Comparison of ENCODE assay signal across 16 cellular contexts in the genomic region with DNA sequence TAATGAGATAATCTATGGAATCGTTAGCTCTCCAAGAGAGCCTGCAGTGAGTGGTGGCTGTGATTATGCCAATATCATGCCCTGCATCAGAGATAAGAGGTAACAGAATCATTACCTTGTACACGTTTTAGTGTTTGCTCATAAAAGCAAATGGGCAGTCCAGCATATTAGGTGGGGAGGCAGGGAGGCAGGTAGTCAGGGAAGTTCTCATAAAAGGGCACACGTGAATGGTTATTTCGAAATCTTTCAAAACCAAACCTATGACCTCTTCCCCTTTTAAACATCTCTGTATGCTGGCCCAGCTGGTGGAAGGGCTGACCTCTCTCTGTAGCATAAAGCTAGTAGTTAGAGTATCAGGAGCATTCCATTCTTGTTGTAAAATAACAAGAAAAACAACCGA. TPM values are rescaled to one million over a fixed set of nuclear protein-coding genes. Genes with fewer than 3 reads are reported as not detected.
"Had no signal": no experiment of that assay in that cellular context is flagged by ENCODE, and none has a peak within 500 bp of the region (broad histone marks: within the 10 kb centered on the region; RNA-seq: fewer than 3 reads in every experiment).

No MANE protein-coding gene starts in this region.

- H3K9me3 ChIP-seq: esophagus squamous epithelium had no signal

- H3K4me1 ChIP-seq: esophagus squamous epithelium had no signal

- H3K36me3 ChIP-seq: esophagus squamous epithelium, WERI-Rb-1 had no signal

- H3K27ac ChIP-seq: esophagus squamous epithelium, WERI-Rb-1 had no signal

- H3K4me3 ChIP-seq: esophagus squamous epithelium had no signal

- DNase-seq: activated CD4-positive, alpha-beta T cell treated with anti-CD3 and anti-CD28 coated beads for 1 hour; activated naive CD4-positive, alpha-beta T cell; activated naive CD8-positive, alpha-beta T cell treated with anti-CD3 and anti-CD28 coated beads for 36 hours; amniotic stem cell; dermis blood vessel endothelial cell; effector memory CD8-positive, alpha-beta T cell; esophagus squamous epithelium; left cardiac atrium; naive B cell; stimulated activated CD4-positive, alpha-beta T cell treated with anti-CD3 and anti-CD28 coated beads, Interleukin-12 subunit alpha, Interleukin-12 subunit beta, amount 100 ng/mL, for 4 hours; stimulated activated CD4-positive, alpha-beta T cell treated with anti-CD3 and anti-CD28 coated beads, Interleukin-1b, Interleukin-23, amount 100 ng/mL, for 48 hours; stimulated activated CD8-positive, alpha-beta memory T cell treated with anti-CD3 and anti-CD28 coated beads, Interleukin-4, amount 100 ng/mL, for 48 hours; stimulated activated naive CD4-positive, alpha-beta T cell; WERI-Rb-1 had no signal

RNA-seq across cellular contexts. Expression of a gene that starts 51.7 kb away (rescaled TPM):
- total RNA-seq: activated naive CD8-positive, alpha-beta T cell treated with anti-CD3 and anti-CD28 coated beads for 36 hours; activated T-helper 1 cell treated with anti-CD3 and anti-CD28 coated beads, Interleukin-12 subunit alpha, Interleukin-12 subunit beta, Interleukin-2, Interleukin-4 antibody, amounts not matched to agents 30 ng/mL and 10 ng/mL and 1 ng/mL, durations not matched to agents 14 hours and 24 hours and 36 hours; mammary epithelial cell had no signal
- polyA plus RNA-seq: mammary epithelial cell had no signal
